ENCODE assay signal across 1 cellular context in the genomic region with DNA sequence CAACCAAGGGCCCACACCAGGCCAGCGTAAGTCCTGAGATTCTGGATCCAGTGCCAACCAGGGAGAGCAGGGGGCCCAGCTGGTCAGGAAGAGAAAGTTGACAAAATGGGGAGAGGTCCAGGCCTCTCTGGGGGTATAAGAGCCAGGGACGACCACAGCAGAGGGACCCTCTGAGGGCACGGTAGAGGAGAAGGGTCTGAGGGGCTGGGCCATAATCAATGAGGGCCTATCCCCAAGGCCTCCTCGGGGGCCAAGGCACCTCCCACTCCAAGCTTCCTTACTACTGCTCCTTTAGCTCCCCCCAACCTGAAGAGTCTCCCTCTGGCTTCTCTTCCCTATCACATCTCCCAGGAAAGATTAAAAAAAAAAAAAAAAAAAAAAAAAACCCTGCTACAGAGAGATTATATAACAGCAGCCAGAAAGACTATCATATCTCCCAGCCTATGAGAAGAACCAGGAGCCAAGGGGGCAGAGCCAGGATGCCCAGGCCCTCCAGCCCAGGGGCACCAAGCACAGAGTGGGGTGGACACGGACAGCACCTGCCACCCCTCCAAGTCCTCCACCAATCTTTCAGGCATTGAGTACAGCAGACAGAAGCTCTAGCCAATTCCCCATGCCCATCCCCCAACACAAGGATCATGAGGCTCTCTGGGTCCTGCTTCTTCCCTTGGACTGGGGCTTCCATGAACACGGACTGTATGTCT.
TF ChIP-seq lines count a peak whose summit lies in the region.

No MANE protein-coding gene starts in this region.

TF ChIP-seq in H1, 55 proteins besides CTCF, POLR2A, EP300 and RAD21 (continued from another document):
- no peak for TF ChIP-seq NANOG (IDR thresholded peaks at IDR 0.05; ENCODE audit: insufficient read depth, low read depth, low read length, poor library complexity, severe bottlenecking)
- TF ChIP-seq KDM1A (IDR thresholded peaks at IDR 0.05; ENCODE audit: borderline replicate concordance, low read length): no peak
- no peak for TF ChIP-seq SP2 (IDR thresholded peaks at IDR 0.05; ENCODE audit: low read length)
- no peak for TF ChIP-seq PHF8 (conservative IDR thresholded peaks at IDR 0.05; ENCODE audit: low read depth, low read length)
- TF ChIP-seq SUZ12 (IDR thresholded peaks at IDR 0.05; ENCODE audit: low read length): no peak
- no peak for TF ChIP-seq CHD2 (IDR thresholded peaks at IDR 0.05; ENCODE audit: low read length)
- TF ChIP-seq EGR1 (IDR thresholded peaks at IDR 0.05; ENCODE audit: borderline replicate concordance, low read depth, low read length): no peak
- no peak for TF ChIP-seq RNF2 (IDR thresholded peaks at IDR 0.05; ENCODE audit: borderline replicate concordance, low read depth, low read length, missing control alignments, poor library complexity, severe bottlenecking)
- no peak for TF ChIP-seq BRCA1 (IDR thresholded peaks at IDR 0.05; ENCODE audit: low read depth, low read length)
- TF ChIP-seq, protein P1, sequence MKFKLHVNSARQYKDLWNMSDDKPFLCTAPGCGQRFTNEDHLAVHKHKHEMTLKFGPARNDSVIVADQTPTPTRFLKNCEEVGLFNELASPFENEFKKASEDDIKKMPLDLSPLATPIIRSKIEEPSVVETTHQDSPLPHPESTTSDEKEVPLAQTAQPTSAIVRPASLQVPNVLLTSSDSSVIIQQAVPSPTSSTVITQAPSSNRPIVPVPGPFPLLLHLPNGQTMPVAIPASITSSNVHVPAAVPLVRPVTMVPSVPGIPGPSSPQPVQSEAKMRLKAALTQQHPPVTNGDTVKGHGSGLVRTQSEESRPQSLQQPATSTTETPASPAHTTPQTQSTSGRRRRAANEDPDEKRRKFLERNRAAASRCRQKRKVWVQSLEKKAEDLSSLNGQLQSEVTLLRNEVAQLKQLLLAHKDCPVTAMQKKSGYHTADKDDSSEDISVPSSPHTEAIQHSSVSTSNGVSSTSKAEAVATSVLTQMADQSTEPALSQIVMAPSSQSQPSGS (IDR thresholded peaks at IDR 0.05; ENCODE audit: low read length): no peak
- no peak for TF ChIP-seq SIX5 (IDR thresholded peaks at IDR 0.05; ENCODE audit: low read depth, low read length)
- no peak for TF ChIP-seq NRF1 (IDR thresholded peaks at IDR 0.05; ENCODE audit: low read depth, low read length)
- TF ChIP-seq GTF2F1 (IDR thresholded peaks at IDR 0.05; ENCODE audit: borderline replicate concordance, low read depth, low read length): no peak
- TF ChIP-seq TAF7 (optimal IDR thresholded peaks at IDR 0.05; ENCODE audit: borderline replicate concordance, low read depth, low read length): no peak
TF ChIP-seq in H1: peak in this region for 0.
